ENCODE assay signal across 1 cellular context in the genomic region with DNA sequence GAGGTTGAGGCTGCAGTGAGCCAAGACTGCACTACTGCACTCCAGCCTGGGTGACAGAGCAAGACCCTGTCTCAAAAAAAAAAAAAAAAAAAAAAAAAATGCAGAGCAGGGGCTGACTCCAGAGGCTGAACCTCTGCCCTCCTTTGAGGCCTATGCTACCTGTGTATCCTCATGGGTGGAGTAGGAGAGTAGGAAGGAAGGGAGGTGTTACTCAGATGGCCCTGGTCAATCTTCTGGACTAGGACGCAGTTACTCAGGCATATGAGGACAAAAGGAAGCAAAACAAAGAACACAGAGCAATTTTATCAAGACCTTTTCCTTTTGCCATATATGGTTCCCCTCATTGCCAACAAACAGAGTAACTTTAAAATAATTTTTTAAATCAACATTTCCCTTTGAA.
TF ChIP-seq lines count a peak whose summit lies in the region.

No MANE protein-coding gene starts in this region.

TF ChIP-seq in IMR-90, 13 proteins besides CTCF, POLR2A, EP300 and RAD21:
- TF ChIP-seq SMC3 (IDR thresholded peaks at IDR 0.05; ENCODE audit: low read depth, low read length), result no peak
- no peak for TF ChIP-seq NFE2L2 (IDR thresholded peaks at IDR 0.05; ENCODE audit: low read depth, low read length)
- TF ChIP-seq RFX5 (IDR thresholded peaks at IDR 0.05; ENCODE audit: low read depth, low read length), result no peak
- TF ChIP-seq BHLHE40 (IDR thresholded peaks at IDR 0.05; ENCODE audit: low read depth, low read length), result no peak
- TF ChIP-seq, protein P1, sequence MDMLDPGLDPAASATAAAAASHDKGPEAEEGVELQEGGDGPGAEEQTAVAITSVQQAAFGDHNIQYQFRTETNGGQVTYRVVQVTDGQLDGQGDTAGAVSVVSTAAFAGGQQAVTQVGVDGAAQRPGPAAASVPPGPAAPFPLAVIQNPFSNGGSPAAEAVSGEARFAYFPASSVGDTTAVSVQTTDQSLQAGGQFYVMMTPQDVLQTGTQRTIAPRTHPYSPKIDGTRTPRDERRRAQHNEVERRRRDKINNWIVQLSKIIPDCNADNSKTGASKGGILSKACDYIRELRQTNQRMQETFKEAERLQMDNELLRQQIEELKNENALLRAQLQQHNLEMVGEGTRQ (IDR thresholded peaks at IDR 0.05; ENCODE audit: low read depth, low read length), result no peak
- TF ChIP-seq CHD1 (IDR thresholded peaks at IDR 0.05; ENCODE audit: low read depth, low read length), result no peak
- no peak for TF ChIP-seq MAFK (IDR thresholded peaks at IDR 0.05; ENCODE audit: low read depth, low read length)
- no peak for TF ChIP-seq MXI1 (IDR thresholded peaks at IDR 0.05; ENCODE audit: borderline replicate concordance, low read depth, low read length)
- TF ChIP-seq RCOR1 (IDR thresholded peaks at IDR 0.05; ENCODE audit: insufficient replicate concordance, low read length), result no peak
- no peak for TF ChIP-seq MAZ (IDR thresholded peaks at IDR 0.05; ENCODE audit: borderline replicate concordance, low read depth, low read length)
- TF ChIP-seq CEBPB (IDR thresholded peaks at IDR 0.05; ENCODE audit: low read depth, low read length), result no peak
- TF ChIP-seq, protein P2, sequence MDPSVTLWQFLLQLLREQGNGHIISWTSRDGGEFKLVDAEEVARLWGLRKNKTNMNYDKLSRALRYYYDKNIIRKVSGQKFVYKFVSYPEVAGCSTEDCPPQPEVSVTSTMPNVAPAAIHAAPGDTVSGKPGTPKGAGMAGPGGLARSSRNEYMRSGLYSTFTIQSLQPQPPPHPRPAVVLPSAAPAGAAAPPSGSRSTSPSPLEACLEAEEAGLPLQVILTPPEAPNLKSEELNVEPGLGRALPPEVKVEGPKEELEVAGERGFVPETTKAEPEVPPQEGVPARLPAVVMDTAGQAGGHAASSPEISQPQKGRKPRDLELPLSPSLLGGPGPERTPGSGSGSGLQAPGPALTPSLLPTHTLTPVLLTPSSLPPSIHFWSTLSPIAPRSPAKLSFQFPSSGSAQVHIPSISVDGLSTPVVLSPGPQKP (IDR thresholded peaks at IDR 0.05; ENCODE audit: borderline replicate concordance, low read depth, low read length), result no peak
